In genomic region chr9:93555370-93555769, GRCh38 we compare ENCODE assay signal across 15 cellular contexts. TPM values are rescaled to one million over a fixed set of nuclear protein-coding genes. Genes with fewer than 3 reads are reported as not detected.
A peak's percentile ranks its signal among the peaks of the same experiment; 100 is the strongest.
DNase-seq lines count a peak whose midpoint lies in the region; ATAC-seq, FAIRE-seq and TF ChIP-seq lines count a peak whose summit lies in the region.
"Had no signal": no experiment of that assay in that cellular context is flagged by ENCODE, and none has a peak within 500 bp of the region (broad histone marks: within the 10 kb centered on the region; RNA-seq: fewer than 3 reads in every experiment).

No MANE protein-coding gene starts in this region.

- H4K20me1 ChIP-seq in GM23338 (replicated peaks; ENCODE audit: insufficient read depth) (peaks cover 6% of the 10 kb centered on the region; the same call in 1 of the 2 replicates), endothelial cell of umbilical vein (replicated peaks; ENCODE audit: control insufficient read depth, extremely low read depth, insufficient read depth, low read length) (peaks cover 2% of the 10 kb centered on the region)

- H3K27me3 Mint-ChIP-seq in GM23338 (ENCODE audit: insufficient read depth, low read depth, poor library complexity), result peaks cover 9% of the 10 kb centered on the region
- no peaks in the 10 kb centered on the region for H3K27me3 Mint-ChIP-seq in activated T-helper 2 cell treated with anti-CD3 and anti-CD28 coated beads, Interferon-gamma antibody, Interleukin-2, Interleukin-4, amounts not matched to agents 10 μg/mL and 5 μg/mL and 100 μg/mL, durations not matched to agents 14 hours and 24 hours and 36 hours (ENCODE audit: low read depth)
- H3K27me3 Mint-ChIP-seq in naive thymus-derived CD4-positive, alpha-beta T cell, result no peaks in the 10 kb centered on the region
- no peaks in the 10 kb centered on the region for H3K27me3 Mint-ChIP-seq in activated T-cell treated with anti-CD3 and anti-CD28 coated beads, Interleukin-2, amount 50 U/mL, for 24 hours
- H3K27me3 Mint-ChIP-seq: B cell had no signal

- no peaks in the 10 kb centered on the region for H3K79me2 ChIP-seq in GM23338 (replicated peaks; ENCODE audit: insufficient read depth)
- peaks cover 2% of the 10 kb centered on the region for H3K79me2 ChIP-seq in endothelial cell of umbilical vein (ENCODE audit: control insufficient read depth, insufficient read depth, low read length)

- H3K27ac Mint-ChIP-seq in GM23338, result no peak overlapping the region
- H3K27ac Mint-ChIP-seq in activated T-helper 2 cell treated with anti-CD3 and anti-CD28 coated beads, Interferon-gamma antibody, Interleukin-2, Interleukin-4, amounts not matched to agents 10 μg/mL and 5 μg/mL and 100 μg/mL, durations not matched to agents 14 hours and 24 hours and 36 hours, result peak overlapping the region; percentile 0
- H3K27ac Mint-ChIP-seq in naive thymus-derived CD4-positive, alpha-beta T cell, result peak overlapping the region in 5 of 9 donors; percentile 12 to 62 (median 46)
- H3K27ac Mint-ChIP-seq in activated T-cell treated with anti-CD3 and anti-CD28 coated beads, Interleukin-2, amount 50 U/mL, for 24 hours, result no peak overlapping the region
- H3K27ac Mint-ChIP-seq: B cell; CD8-positive, alpha-beta T cell had no signal

- TF ChIP-seq CTCF in GM23338 (conservative IDR thresholded peaks at IDR 0.05; ENCODE audit: low read depth in 2 of 2) (no peak), endothelial cell of umbilical vein (IDR thresholded peaks at IDR 0.05; ENCODE audit: extremely low read depth in 1 of 2, insufficient read depth in 1 of 2, low read depth in 1 of 2, low read length in 2 of 2) (no peak)

- no peaks in the 10 kb centered on the region for H3K9me3 Mint-ChIP-seq in GM23338
- no peaks in the 10 kb centered on the region for H3K9me3 Mint-ChIP-seq in activated T-helper 2 cell treated with anti-CD3 and anti-CD28 coated beads, Interferon-gamma antibody, Interleukin-2, Interleukin-4, amounts not matched to agents 10 μg/mL and 5 μg/mL and 100 μg/mL, durations not matched to agents 14 hours and 24 hours and 36 hours
- no peaks in the 10 kb centered on the region for H3K9me3 Mint-ChIP-seq in naive thymus-derived CD4-positive, alpha-beta T cell
- no peaks in the 10 kb centered on the region for H3K9me3 Mint-ChIP-seq in activated T-cell treated with anti-CD3 and anti-CD28 coated beads, Interleukin-2, amount 50 U/mL, for 24 hours
- H3K9me3 Mint-ChIP-seq: CD8-positive, alpha-beta T cell had no signal

- H3K36me3 ChIP-seq in GM23338 (ENCODE audit: insufficient read depth), result peaks cover 25% of the 10 kb centered on the region
- peaks cover 29 to 32% of the 10 kb centered on the region in 2 experiments for H3K36me3 ChIP-seq in endothelial cell of umbilical vein (ENCODE audit: control insufficient read depth in 2 of 2, extremely low read depth in 1 of 2, insufficient read depth in 2 of 2, low read length in 2 of 2)
- peaks cover 21 to 71% (median 32%) of the 10 kb centered on the region in 3 experiments for H3K36me3 ChIP-seq in naive thymus-derived CD4-positive, alpha-beta T cell (ENCODE audit: control insufficient read depth in 2 of 3, insufficient read depth in 3 of 3, low read length in 3 of 3)

- no peak overlapping the region for H3K4me3 ChIP-seq in GM23338
- H3K4me3 ChIP-seq in endothelial cell of umbilical vein (replicated peaks in 1 of 3; ENCODE audit: insufficient read depth in 1 of 3, low read depth in 1 of 3, low read length in 3 of 3), result no peak overlapping the region
- H3K4me3 ChIP-seq in naive thymus-derived CD4-positive, alpha-beta T cell (ENCODE audit: low read length), result no peak overlapping the region
- H3K4me3 ChIP-seq: BLaER1 treated with 17β-estradiol and CSF1 and Interleukin-3, amounts not matched to agents 10 nM and 100 nM had no signal

- no TSS peak for BruUV-seq in endothelial cell of umbilical vein (replicated peaks; lab: Mats Ljungman, UMichigan)

- H3F3A ChIP-seq in GM23338 (replicated peaks; ENCODE audit: low read depth), result no peaks in the 10 kb centered on the region

- FAIRE-seq in endothelial cell of umbilical vein (lab: Jason Lieb, UNC), result peak; percentile 59
- FAIRE-seq in frontal cortex (lab: Jason Lieb, UNC), result no peak

- H3K9me3 ChIP-seq in endothelial cell of umbilical vein (replicated peaks; ENCODE audit: control insufficient read depth, insufficient read depth, low read length), result no peaks in the 10 kb centered on the region
- no peaks in the 10 kb centered on the region for H3K9me3 ChIP-seq in naive thymus-derived CD4-positive, alpha-beta T cell (ENCODE audit: control insufficient read depth in 2 of 3, low read length in 3 of 3)
- H3K9me3 ChIP-seq: BLaER1 treated with 17β-estradiol and CSF1 and Interleukin-3, amounts not matched to agents 10 nM and 100 nM had no signal

- H3K9ac ChIP-seq in endothelial cell of umbilical vein (replicated peaks; ENCODE audit: extremely low read depth, insufficient read depth, low read length), result no peak overlapping the region
- H3K9ac ChIP-seq: BLaER1 treated with 17β-estradiol and CSF1 and Interleukin-3, amounts not matched to agents 10 nM and 100 nM had no signal

- intact Hi-C loops in activated T-helper 2 cell treated with anti-CD3 and anti-CD28 coated beads, Interferon-gamma antibody, Interleukin-2, Interleukin-4, amounts not matched to agents 10 μg/mL and 5 μg/mL and 100 μg/mL, durations not matched to agents 14 hours and 24 hours and 36 hours (cut with micrococcal nuclease), result no loop called here
- intact Hi-C loops in endothelial cell of umbilical vein (cut with micrococcal nuclease), result no loop called here
- intact Hi-C loops in naive thymus-derived CD4-positive, alpha-beta T cell (cut with micrococcal nuclease), result no loop called here

- DNase-seq in GM23338 (ENCODE audit: low spot score) (peak; percentile 30), endothelial cell of umbilical vein (ENCODE audit: low read depth, low spot score) (no peak), frontal cortex (ENCODE audit: low spot score in 2 of 2) (no peak), NCI-H774 (lab: John Stamatoyannopoulos, UW) (no peak)
- DNase-seq in activated T-helper 2 cell treated with anti-CD3 and anti-CD28 coated beads, Interferon-gamma antibody, Interleukin-2, Interleukin-4, amounts not matched to agents 10 μg/mL and 5 μg/mL and 100 μg/mL, durations not matched to agents 14 hours and 24 hours and 36 hours (ENCODE audit: low spot score), result no peak
- DNase-seq in naive thymus-derived CD4-positive, alpha-beta T cell, result no peak
- no peak for DNase-seq in activated T-cell treated with anti-CD3 and anti-CD28 coated beads, Interleukin-2, amount 50 U/mL, for 24 hours
- DNase-seq: Calu3; CD8-positive, alpha-beta T cell; DMS53; GDM1; HCEC 1CT had no signal

- POLR2A ChIA-PET in endothelial cell of umbilical vein (lab: Charles Lee), result no interaction called here
- POLR2A ChIA-PET in naive thymus-derived CD4-positive, alpha-beta T cell (lab: Charles Lee), result no interaction called here

- H3K4me1 ChIP-seq in GM23338 (ENCODE audit: insufficient read depth) (peaks cover 11% of the 10 kb centered on the region; the same call in 1 of the 2 replicates), endothelial cell of umbilical vein (ENCODE audit: control insufficient read depth, extremely low read depth, insufficient read depth, low read length) (no peaks in the 10 kb centered on the region)
- H3K4me1 ChIP-seq in naive thymus-derived CD4-positive, alpha-beta T cell (ENCODE audit: control insufficient read depth in 2 of 2, insufficient read depth in 2 of 2, low read length in 2 of 2), result no peaks in the 10 kb centered on the region

- CTCF ChIA-PET in endothelial cell of umbilical vein (lab: Charles Lee), result no interaction called here
- CTCF ChIA-PET in naive thymus-derived CD4-positive, alpha-beta T cell (lab: Charles Lee), result no interaction called here

- H2AFZ ChIP-seq in GM23338 (no peak overlapping the region), endothelial cell of umbilical vein (ENCODE audit: low read depth, low read length) (no peak overlapping the region)

- no peaks in the 10 kb centered on the region for H3K9me1 ChIP-seq in endothelial cell of umbilical vein (replicated peaks; ENCODE audit: control insufficient read depth, extremely low read depth, insufficient read depth, low read length)

- dilution Hi-C loops in endothelial cell of umbilical vein (cut with MboI; ENCODE audit: extremely low pct_ligation_motif_present, low sequenced_read_pairs), result no loop called here

- no peaks in the 10 kb centered on the region for H3K27me3 ChIP-seq in GM23338 (ENCODE audit: insufficient read depth)
- no peaks in the 10 kb centered on the region for H3K27me3 ChIP-seq in endothelial cell of umbilical vein (ENCODE audit: control insufficient read depth in 2 of 2, insufficient read depth in 2 of 2, low read length in 2 of 2)
- H3K27me3 ChIP-seq in naive thymus-derived CD4-positive, alpha-beta T cell (ENCODE audit: control insufficient read depth in 2 of 2, insufficient read depth in 2 of 2, low read length in 2 of 2), result no peaks in the 10 kb centered on the region
- H3K27me3 ChIP-seq: BLaER1 treated with 17β-estradiol and CSF1 and Interleukin-3, amounts not matched to agents 10 nM and 100 nM had no signal

- H3K27ac ChIP-seq in GM23338 (ENCODE audit: low read depth) (no peak overlapping the region), endothelial cell of umbilical vein (ENCODE audit: insufficient read depth, low read depth, low read length) (no peak overlapping the region)
- no peak overlapping the region for H3K27ac ChIP-seq in naive thymus-derived CD4-positive, alpha-beta T cell (ENCODE audit: low read depth, low read length)
- H3K27ac ChIP-seq: BLaER1 treated with 17β-estradiol and CSF1 and Interleukin-3, amounts not matched to agents 10 nM and 100 nM; HL-60 had no signal

- H3K9me2 ChIP-seq in GM23338 (ENCODE audit: insufficient read depth), result no peaks in the 10 kb centered on the region

- ATAC-seq in GM23338, result peak; percentile 43; the same call in 2 of the 3 replicates
- ATAC-seq in naive thymus-derived CD4-positive, alpha-beta T cell, result no peak
- ATAC-seq: CD8-positive, alpha-beta T cell had no signal

- H3K4me2 ChIP-seq in GM23338 (no peak overlapping the region), endothelial cell of umbilical vein (ENCODE audit: insufficient read depth, low read length) (no peak overlapping the region)
- H3K4me2 ChIP-seq: BLaER1 treated with 17β-estradiol and CSF1 and Interleukin-3, amounts not matched to agents 10 nM and 100 nM had no signal

- H3K36me3 Mint-ChIP-seq in GM23338 (ENCODE audit: low read depth), result peaks cover 59% of the 10 kb centered on the region
- peaks cover 87% of the 10 kb centered on the region for H3K36me3 Mint-ChIP-seq in activated T-helper 2 cell treated with anti-CD3 and anti-CD28 coated beads, Interferon-gamma antibody, Interleukin-2, Interleukin-4, amounts not matched to agents 10 μg/mL and 5 μg/mL and 100 μg/mL, durations not matched to agents 14 hours and 24 hours and 36 hours (ENCODE audit: low read depth)
- peaks cover 9 to 56% (median 22%) of the 10 kb centered on the region in 5 donors for H3K36me3 Mint-ChIP-seq in naive thymus-derived CD4-positive, alpha-beta T cell
- peaks cover 92% of the 10 kb centered on the region for H3K36me3 Mint-ChIP-seq in activated T-cell treated with anti-CD3 and anti-CD28 coated beads, Interleukin-2, amount 50 U/mL, for 24 hours (ENCODE audit: low read depth)

- no peak overlapping the region for H3K4me3 Mint-ChIP-seq in GM23338
- no peak overlapping the region for H3K4me3 Mint-ChIP-seq in activated T-helper 2 cell treated with anti-CD3 and anti-CD28 coated beads, Interferon-gamma antibody, Interleukin-2, Interleukin-4, amounts not matched to agents 10 μg/mL and 5 μg/mL and 100 μg/mL, durations not matched to agents 14 hours and 24 hours and 36 hours (ENCODE audit: low read depth)
- H3K4me3 Mint-ChIP-seq in naive thymus-derived CD4-positive, alpha-beta T cell, result no peak overlapping the region
- H3K4me3 Mint-ChIP-seq in activated T-cell treated with anti-CD3 and anti-CD28 coated beads, Interleukin-2, amount 50 U/mL, for 24 hours, result no peak overlapping the region
- H3K4me3 Mint-ChIP-seq: B cell; CD8-positive, alpha-beta T cell had no signal

- peaks cover 10% of the 10 kb centered on the region; the same call in 2 of the 3 replicates for H3K4me1 Mint-ChIP-seq in GM23338
- H3K4me1 Mint-ChIP-seq in activated T-helper 2 cell treated with anti-CD3 and anti-CD28 coated beads, Interferon-gamma antibody, Interleukin-2, Interleukin-4, amounts not matched to agents 10 μg/mL and 5 μg/mL and 100 μg/mL, durations not matched to agents 14 hours and 24 hours and 36 hours (ENCODE audit: low read depth), result no peaks in the 10 kb centered on the region
- H3K4me1 Mint-ChIP-seq in naive thymus-derived CD4-positive, alpha-beta T cell, result peaks cover 0 to 3% (median 0%) of the 10 kb centered on the region in 7 donors
- no peaks in the 10 kb centered on the region for H3K4me1 Mint-ChIP-seq in activated T-cell treated with anti-CD3 and anti-CD28 coated beads, Interleukin-2, amount 50 U/mL, for 24 hours (ENCODE audit: low read depth)
- H3K4me1 Mint-ChIP-seq: B cell had no signal

- TF ChIP-seq POLR2A in endothelial cell of umbilical vein (IDR thresholded peaks at IDR 0.05; ENCODE audit: low read depth, low read length), result no peak

RNA-seq across cellular contexts. Expression of gene PHF2, which starts 21.0 kb away (rescaled TPM):
- total RNA-seq in GM23338 (2014; rRNA removed; shearing (Covaris generic)), result 8.9 and 11.8 TPM in 2 replicates
- polyA plus RNA-seq in GM23338 (2016; fragmentation: Nextera tagmentation; extraction: Ambion mirVana) (4.3 and 5.0 TPM in 2 replicates), endothelial cell of umbilical vein (8.8 and 9.8 TPM in 2 replicates)
- 24.6 and 24.8 TPM in 2 replicates for total RNA-seq in activated T-helper 2 cell treated with anti-CD3 and anti-CD28 coated beads, Interferon-gamma antibody, Interleukin-2, Interleukin-4, amounts not matched to agents 10 μg/mL and 5 μg/mL and 100 μg/mL, durations not matched to agents 14 hours and 24 hours and 36 hours
- total RNA-seq in endothelial cell of umbilical vein (21.5 and 22.5 TPM in 2 replicates), frontal cortex (31.8 TPM)
- 10.0 and 11.0 TPM in 2 replicates for polyA plus RNA-seq in endothelial cell of umbilical vein (2011; cell fraction: cytosol; rRNA removed)
- 19.3 and 19.7 TPM in 2 replicates for polyA plus RNA-seq in endothelial cell of umbilical vein (2011; cell fraction: nucleus; rRNA removed)
- polyA plus RNA-seq in endothelial cell of umbilical vein (2012), result 11.5 and 13.3 TPM in 2 replicates
- 9.1 and 9.7 TPM in 2 replicates for polyA minus RNA-seq in endothelial cell of umbilical vein
- polyA minus RNA-seq in endothelial cell of umbilical vein (2011; cell fraction: cytosol; rRNA and poly(A)+ RNA removed), result 3.9 TPM
- polyA minus RNA-seq in endothelial cell of umbilical vein (2011; cell fraction: nucleus; rRNA and poly(A)+ RNA removed), result 6.7 and 8.4 TPM in 2 replicates
- total RNA-seq in naive thymus-derived CD4-positive, alpha-beta T cell, result 10 to 100 TPM; 23.2 to 39.3 (median 29.6) TPM
- 1 to 10 TPM; 1.0 to 3.5 TPM for polyA plus RNA-seq in naive thymus-derived CD4-positive, alpha-beta T cell

Comparison
In these comparisons a context has a peak if more than half of its experiments do, and no peak if none do; other contexts are left out.
1. H3K27ac Mint-ChIP-seq: peak in activated T-helper 2 cell treated with anti-CD3 and anti-CD28 coated beads, Interferon-gamma antibody, Interleukin-2, Interleukin-4, amounts not matched to agents 10 μg/mL and 5 μg/mL and 100 μg/mL, durations not matched to agents 14 hours and 24 hours and 36 hours (single experiment) and naive thymus-derived CD4-positive, alpha-beta T cell (5 of 9); none in GM23338 (single experiment) and activated T-cell treated with anti-CD3 and anti-CD28 coated beads, Interleukin-2, amount 50 U/mL, for 24 hours (single experiment).